ENCODE assay signal across 23 cellular contexts in the genomic region with DNA sequence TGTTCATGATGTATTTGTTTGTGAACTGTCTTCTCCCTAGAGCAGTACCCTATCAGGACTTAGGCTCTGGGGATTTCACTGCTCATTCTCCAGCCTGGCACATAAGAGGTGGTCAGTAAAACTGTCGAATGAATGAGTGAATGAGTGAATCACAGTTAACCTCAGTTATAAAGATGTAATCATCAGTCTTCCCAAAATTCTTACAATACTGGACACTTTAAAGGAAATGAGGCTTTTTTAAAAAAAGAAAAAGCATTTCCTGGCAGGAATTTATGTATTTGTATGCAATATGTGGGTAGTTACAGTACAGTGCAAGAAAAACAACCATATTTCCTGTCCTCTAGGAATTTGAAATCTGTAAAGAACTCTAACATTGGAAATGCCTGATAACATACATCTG. TPM values are rescaled to one million over a fixed set of nuclear protein-coding genes. Genes with fewer than 3 reads are reported as not detected.
DNase-seq lines count a peak whose midpoint lies in the region; ATAC-seq and TF ChIP-seq lines count a peak whose summit lies in the region.
"Had no signal": no experiment of that assay in that cellular context is flagged by ENCODE, and none has a peak within 500 bp of the region (broad histone marks: within the 10 kb centered on the region; RNA-seq: fewer than 3 reads in every experiment).

No MANE protein-coding gene starts in this region.

- no peaks in the 10 kb centered on the region for H3K27me3 ChIP-seq in mesenchymal stem cell (ENCODE audit: control insufficient read depth in 1 of 2, insufficient read depth in 1 of 2, low read length in 2 of 2)
- H3K27me3 ChIP-seq: gastroesophageal sphincter, uterus had no signal

- H2BK12ac ChIP-seq in mesenchymal stem cell (ENCODE audit: low read length in 2 of 2): no peak overlapping the region

- H3K4me1 Mint-ChIP-seq in chondrocyte (ENCODE audit: low read depth): peaks cover 69% of the 10 kb centered on the region
- H3K4me1 Mint-ChIP-seq: activated CD4-positive, alpha-beta T cell treated with anti-CD3 and anti-CD28 coated beads, Interleukin-2, amount 10 ng/mL, durations not matched to agents 24 days and 14 days; CD14-positive monocyte; T-cell had no signal

- no peak overlapping the region for H3K4ac ChIP-seq in mesenchymal stem cell (ENCODE audit: low read depth in 1 of 2, low read length in 2 of 2)

- H3K4me2 ChIP-seq in mesenchymal stem cell (ENCODE audit: low read length, poor library complexity, severe bottlenecking): no peak overlapping the region

- no peak overlapping the region for H3K23ac ChIP-seq in mesenchymal stem cell (ENCODE audit: low read length in 2 of 2)

- H3K36me3 ChIP-seq in mesenchymal stem cell (ENCODE audit: control insufficient read depth in 1 of 2, insufficient read depth in 2 of 2, low read depth in 1 of 2, low read length in 2 of 2): peaks cover 4 to 44% of the 10 kb centered on the region in 2 experiments
- H3K36me3 ChIP-seq: gastroesophageal sphincter, prostate gland, uterus had no signal

- H3K4me3 ChIP-seq in AG10803 (ENCODE audit: low read length) (no peak overlapping the region), mesenchymal stem cell (ENCODE audit: insufficient read depth in 1 of 2, low read depth in 1 of 2, low read length in 2 of 2) (no peak overlapping the region)
- H3K4me3 ChIP-seq: gastroesophageal sphincter, prostate gland, uterus had no signal

- H3K18ac ChIP-seq in mesenchymal stem cell (ENCODE audit: low read depth in 1 of 2, low read length in 2 of 2): no peak overlapping the region

- H3K14ac ChIP-seq in mesenchymal stem cell (ENCODE audit: low read length in 2 of 2): no peak overlapping the region

- H4K8ac ChIP-seq in mesenchymal stem cell (ENCODE audit: low read length): no peak overlapping the region

- peak overlapping the region; percentile 82 for H3K27ac Mint-ChIP-seq in chondrocyte (ENCODE audit: unreplicated experiment)
- H3K27ac Mint-ChIP-seq: activated CD4-positive, alpha-beta T cell treated with anti-CD3 and anti-CD28 coated beads, Interleukin-2, amount 10 ng/mL, durations not matched to agents 24 days and 14 days; CD14-positive monocyte; nephron progenitor cell; T-cell had no signal

- H2BK120ac ChIP-seq in mesenchymal stem cell (ENCODE audit: low read depth, low read length): no peak overlapping the region

- peaks cover 12% of the 10 kb centered on the region for H3K36me3 Mint-ChIP-seq in chondrocyte (ENCODE audit: low read depth)
- H3K36me3 Mint-ChIP-seq: CD14-positive monocyte, T-cell had no signal

- TF ChIP-seq CTCF in AG10803 (conservative IDR thresholded peaks at IDR 0.05; ENCODE audit: low read length) (no peak), chondrocyte (IDR thresholded peaks at IDR 0.05) (no peak)

- H3K4me3 Mint-ChIP-seq in chondrocyte (ENCODE audit: unreplicated experiment): peak overlapping the region; percentile 20
- H3K4me3 Mint-ChIP-seq: activated CD4-positive, alpha-beta T cell treated with anti-CD3 and anti-CD28 coated beads, Interleukin-2, amount 10 ng/mL, durations not matched to agents 24 days and 14 days; CD14-positive monocyte; nephron progenitor cell; T-cell had no signal

- no peaks in the 10 kb centered on the region for H3K9me3 ChIP-seq in mesenchymal stem cell (ENCODE audit: control insufficient read depth, low read length)
- H3K9me3 ChIP-seq: gastroesophageal sphincter, prostate gland, uterus had no signal

- WGBS in mesenchymal stem cell: no CpG with 5 or more reads among the region's 1 CpG

- H3K79me1 ChIP-seq in mesenchymal stem cell (replicated peaks; ENCODE audit: low read length, poor library complexity, severe bottlenecking): no peaks in the 10 kb centered on the region

- no peaks in the 10 kb centered on the region for H3K27me3 Mint-ChIP-seq in chondrocyte (ENCODE audit: low read depth)
- H3K27me3 Mint-ChIP-seq: activated CD4-positive, alpha-beta T cell treated with anti-CD3 and anti-CD28 coated beads, Interleukin-2, amount 10 ng/mL, durations not matched to agents 24 days and 14 days had no signal

- no peak overlapping the region for H3K9ac ChIP-seq in mesenchymal stem cell (ENCODE audit: low read length)

- H2BK5ac ChIP-seq in mesenchymal stem cell (ENCODE audit: low read depth, low read length, poor library complexity, severe bottlenecking): no peak overlapping the region

- peak overlapping the region; percentile 80 for H2AK5ac ChIP-seq in mesenchymal stem cell (ENCODE audit: low read length, severe bottlenecking)

- DNase-seq in AG10803 (ENCODE audit: low read depth): peak; percentile 84
- peak; percentile 54 for DNase-seq in HS-5 (ENCODE audit: low read depth)
- no peak for DNase-seq in chondrocyte (ENCODE audit: low spot score)
- DNase-seq in mesenchymal stem cell: peak; percentile 45
- DNase-seq in dedifferentiated amniotic fluid mesenchymal stem cell (ENCODE audit: extremely low spot score): no peak
- no peak for DNase-seq in iPS-NIHi11 (ENCODE audit: low spot score)
- DNase-seq: activated CD4-positive, alpha-beta T cell treated with anti-CD3 and anti-CD28 coated beads, Interleukin-2, amount 10 ng/mL, durations not matched to agents 24 days and 14 days; activated CD8-positive, alpha-beta memory T cell treated with anti-CD3 and anti-CD28 coated beads, Interleukin-2, amount 50 U/mL, for 4 hours; activated effector memory CD4-positive, alpha-beta T cell treated with Interleukin-2 at 50 U/mL for 16 hours; Karpas-422; midbrain; NCI-H1092 treated with DMSO at 0.1 percent for 48 hours; NCI-H510A; nephron progenitor cell; stimulated activated CD8-positive, alpha-beta memory T cell treated with anti-CD3 and anti-CD28 coated beads, Interleukin-4, amount 100 ng/mL, for 48 hours; T-cell; uterus had no signal

- ATAC-seq in GM21423 (IDR thresholded peaks at IDR 0.05; ENCODE audit: unreplicated experiment) (no peak), HG02571 (IDR thresholded peaks at IDR 0.05; ENCODE audit: unreplicated experiment) (no peak)
- ATAC-seq: gastroesophageal sphincter, Right ventricle myocardium inferior, T-cell had no signal

- H3K27ac ChIP-seq in mesenchymal stem cell (ENCODE audit: low read length, poor library complexity, severe bottlenecking): peak overlapping the region; percentile 99
- H3K27ac ChIP-seq: prostate gland had no signal

- H2AFZ ChIP-seq in mesenchymal stem cell (ENCODE audit: low read depth, low read length): no peak overlapping the region

- H3K9me3 Mint-ChIP-seq in chondrocyte (ENCODE audit: low read depth): peaks cover 2% of the 10 kb centered on the region
- H3K9me3 Mint-ChIP-seq: activated CD4-positive, alpha-beta T cell treated with anti-CD3 and anti-CD28 coated beads, Interleukin-2, amount 10 ng/mL, durations not matched to agents 24 days and 14 days; nephron progenitor cell; T-cell had no signal

- H2BK15ac ChIP-seq in mesenchymal stem cell (ENCODE audit: low read depth, poor library complexity, severe bottlenecking): no peak overlapping the region

- no peak overlapping the region for H4K91ac ChIP-seq in mesenchymal stem cell (ENCODE audit: low read length)

- peaks cover 18% of the 10 kb centered on the region for H3K4me1 ChIP-seq in mesenchymal stem cell (ENCODE audit: control insufficient read depth, insufficient read depth, low read depth, low read length)
- H3K4me1 ChIP-seq: prostate gland had no signal

RNA-seq across cellular contexts. Expression of a gene that starts 59.6 kb away (rescaled TPM):
- total RNA-seq in chondrocyte: 177 to 287 TPM (median 260 TPM) in 3 replicates
- 100 TPM for polyA plus RNA-seq in mesenchymal stem cell (2013, experiment 1 of 2)
- 99.7 TPM for polyA plus RNA-seq in mesenchymal stem cell (2013, experiment 2 of 2)
- polyA plus RNA-seq: CD14-positive monocyte had no signal

Comparison
In these comparisons a context has a peak if more than half of its experiments do, and no peak if none do; other contexts are left out.
1. DNase-seq: peak in AG10803 (single experiment), HS-5 (single experiment) and mesenchymal stem cell (single experiment); none in chondrocyte (single experiment), dedifferentiated amniotic fluid mesenchymal stem cell (single experiment) and iPS-NIHi11 (single experiment).